8 cellular contexts compared by ENCODE assay signal in the genomic region with DNA sequence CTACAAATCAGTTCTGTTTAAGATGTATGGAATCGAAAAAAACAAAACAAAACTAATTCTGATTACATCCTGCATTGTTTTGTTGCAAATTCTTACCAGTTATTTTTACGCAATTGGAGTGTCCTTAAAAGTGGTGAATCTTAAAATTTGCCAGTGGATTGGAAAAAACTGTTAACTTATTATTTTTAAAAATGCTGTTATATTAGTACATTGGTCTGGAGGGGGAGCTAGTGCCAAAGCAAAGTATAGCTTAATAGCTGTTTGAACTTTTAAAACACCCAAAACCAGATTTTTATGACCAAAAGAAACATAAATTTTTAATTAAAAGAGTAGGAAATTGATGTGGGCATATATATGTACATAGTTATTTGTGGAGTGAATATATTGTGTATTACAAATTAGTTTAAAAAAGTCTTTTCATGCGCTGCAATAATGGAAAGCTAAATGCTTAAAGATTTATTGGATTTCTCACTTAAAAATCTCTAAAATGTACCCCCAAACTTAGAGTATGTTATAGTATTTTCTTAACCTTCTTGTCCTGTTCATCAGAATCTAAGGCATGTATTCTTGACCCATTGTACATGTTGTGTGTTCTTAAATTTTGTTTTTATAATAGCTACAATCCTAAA. TPM values are rescaled to one million over a fixed set of nuclear protein-coding genes. Genes with fewer than 3 reads are reported as not detected.
DNase-seq lines count a peak whose midpoint lies in the region; ATAC-seq and TF ChIP-seq lines count a peak whose summit lies in the region.

No MANE protein-coding gene starts in this region.

- peaks cover 11% of the 10 kb centered on the region for H3K36me3 Mint-ChIP-seq in activated naive CD8-positive, alpha-beta T cell treated with anti-CD3 and anti-CD28 coated beads, Interleukin-2, amount 50 U/mL, for 24 hours (ENCODE audit: low read depth)

- H3K9ac ChIP-seq in MM.1S (ENCODE audit: low read length): no peak overlapping the region

- H2AFZ ChIP-seq in MM.1S (ENCODE audit: low read length): no peak overlapping the region

- H3K79me2 ChIP-seq in MM.1S (ENCODE audit: low read length): peaks cover 58% of the 10 kb centered on the region

- ATAC-seq in heart right ventricle (no peak), Right ventricle myocardium inferior (no peak), omental fat pad (ENCODE audit: low FRiP score) (no peak), HG02870 (IDR thresholded peaks at IDR 0.05; ENCODE audit: unreplicated experiment) (no peak), HG03095 (IDR thresholded peaks at IDR 0.05; ENCODE audit: unreplicated experiment) (no peak)
- ATAC-seq in activated naive CD8-positive, alpha-beta T cell treated with anti-CD3 and anti-CD28 coated beads, Interleukin-2, amount 50 U/mL, for 24 hours: no peak

- H3K4me3 Mint-ChIP-seq in activated naive CD8-positive, alpha-beta T cell treated with anti-CD3 and anti-CD28 coated beads, Interleukin-2, amount 50 U/mL, for 24 hours: peak overlapping the region; percentile 86

- no peaks in the 10 kb centered on the region for H3K27me3 Mint-ChIP-seq in activated naive CD8-positive, alpha-beta T cell treated with anti-CD3 and anti-CD28 coated beads, Interleukin-2, amount 50 U/mL, for 24 hours

- H3K4me1 ChIP-seq in heart right ventricle (peaks cover 0 to 24% (median 12%) of the 10 kb centered on the region in 9 donors), MM.1S (ENCODE audit: low read length) (peaks cover 7% of the 10 kb centered on the region; the same call in 1 of the 2 replicates)

- 81 to 87% methylated on average over 3 of the region's 3 CpGs for WGBS in heart right ventricle, 2 donors

- H3K27ac Mint-ChIP-seq in activated naive CD8-positive, alpha-beta T cell treated with anti-CD3 and anti-CD28 coated beads, Interleukin-2, amount 50 U/mL, for 24 hours: no peak overlapping the region

- H4K20me1 ChIP-seq in MM.1S (ENCODE audit: insufficient read depth, low read length): no peaks in the 10 kb centered on the region

- peak overlapping the region in 3 of 10 donors; percentile 86 to 94 (median 88) for H3K4me3 ChIP-seq in heart right ventricle
- H3K4me3 ChIP-seq in MM.1S (ENCODE audit: low read length): peak overlapping the region; percentile 78
- peak overlapping the region; percentile 8 for H3K4me3 ChIP-seq in kidney epithelial cell (ENCODE audit: low read depth, low read length)

- H3K36me3 ChIP-seq in heart right ventricle (no peaks in the 10 kb centered on the region), MM.1S (replicated peaks; ENCODE audit: insufficient read depth, low read length) (no peaks in the 10 kb centered on the region), kidney epithelial cell (ENCODE audit: control insufficient read depth, insufficient read depth, low read length) (no peaks in the 10 kb centered on the region)

- TF ChIP-seq CTCF in heart right ventricle (IDR thresholded peaks at IDR 0.05) (peak in 8 of 9 donors; percentile 27 to 72 (median 60)), MM.1S (IDR thresholded peaks at IDR 0.05; ENCODE audit: low read length) (peak; percentile 35), kidney epithelial cell (IDR thresholded peaks at IDR 0.05; ENCODE audit: insufficient read depth, low read length, poor library complexity, severe bottlenecking) (peak; percentile 52), omental fat pad (IDR thresholded peaks at IDR 0.05) (no peak)

- intact Hi-C loops in heart right ventricle (cut with DNase I) (loop anchor here in 9 of 10 donors (1.0 to 10.0 kb wide), 15 partner anchors 188 to 660 kb away; a partner anchor contains a TSS), Right ventricle myocardium inferior (cut with DNase I) (loop anchor here (5.0 to 10.0 kb wide), 6 partner anchors 188 to 632 kb away; a partner anchor contains a TSS)

- peak overlapping the region; percentile 65 for H3K4me2 ChIP-seq in MM.1S (ENCODE audit: low read depth, low read length)

- H3F3A ChIP-seq in MM.1S (ENCODE audit: insufficient read depth, low read length): no peaks in the 10 kb centered on the region

- peak in 1 of 2 donors; percentile 16 for DNase-seq in heart right ventricle
- DNase-seq in Right ventricle myocardium inferior (ENCODE audit: missing footprints): no peak
- peak; percentile 25 for DNase-seq in MM.1S
- no peak for DNase-seq in activated naive CD8-positive, alpha-beta T cell treated with anti-CD3 and anti-CD28 coated beads, Interleukin-2, amount 50 U/mL, for 24 hours
- DNase-seq in kidney epithelial cell (ENCODE audit: low read depth): no peak
- no peak for DNase-seq in omental fat pad (ENCODE audit: low spot score)

- no peak overlapping the region for H3K27ac ChIP-seq in heart right ventricle
- H3K27ac ChIP-seq in MM.1S (ENCODE audit: low read length): no peak overlapping the region

- no peaks in the 10 kb centered on the region for H3K9me3 Mint-ChIP-seq in activated naive CD8-positive, alpha-beta T cell treated with anti-CD3 and anti-CD28 coated beads, Interleukin-2, amount 50 U/mL, for 24 hours

- H3K4me1 Mint-ChIP-seq in activated naive CD8-positive, alpha-beta T cell treated with anti-CD3 and anti-CD28 coated beads, Interleukin-2, amount 50 U/mL, for 24 hours: peaks cover 35% of the 10 kb centered on the region

- H3K9me3 ChIP-seq in heart right ventricle (no peaks in the 10 kb centered on the region), MM.1S (replicated peaks; ENCODE audit: insufficient read depth, low read length) (no peaks in the 10 kb centered on the region)

- no peaks in the 10 kb centered on the region for H3K9me2 ChIP-seq in MM.1S (replicated peaks; ENCODE audit: insufficient read depth, low read length)

- H3K27me3 ChIP-seq in heart right ventricle (no peaks in the 10 kb centered on the region), MM.1S (replicated peaks; ENCODE audit: insufficient read depth, low read length) (no peaks in the 10 kb centered on the region), kidney epithelial cell (ENCODE audit: control insufficient read depth, insufficient read depth, low read length) (no peaks in the 10 kb centered on the region)

RNA-seq across cellular contexts. Expression of a gene that starts 2.5 kb away (rescaled TPM):
- total RNA-seq in heart right ventricle: 10 to 100 TPM in 6 of 10 donors, 1 to 10 TPM in 4; 8.3 to 16.1 (median 11.0) TPM
- 1 to 10 TPM; 2.9 to 7.1 TPM for polyA plus RNA-seq in heart right ventricle
- 15.7 TPM for total RNA-seq in Right ventricle myocardium inferior
- total RNA-seq in kidney epithelial cell: 39.4 and 44.3 TPM in 2 replicates
- 10 to 100 TPM; 14.9 to 35.8 (median 22.2) TPM for total RNA-seq in omental fat pad

Comparison
In these comparisons a context has a peak if more than half of its experiments do, and no peak if none do; other contexts are left out.
1. CTCF ChIP-seq: peak in heart right ventricle (8 of 9), MM.1S (single experiment) and kidney epithelial cell (single experiment); none in omental fat pad (0 of 3).